ENCODE assay signal across 1 cellular context in genomic region chr1:44803312-44804095, GRCh38.
TF ChIP-seq lines count a peak whose summit lies in the region.

No MANE protein-coding gene starts in this region.

TF ChIP-seq in HepG2, 621 proteins besides CTCF, POLR2A, EP300 and RAD21:
- TF ChIP-seq, protein P1, sequence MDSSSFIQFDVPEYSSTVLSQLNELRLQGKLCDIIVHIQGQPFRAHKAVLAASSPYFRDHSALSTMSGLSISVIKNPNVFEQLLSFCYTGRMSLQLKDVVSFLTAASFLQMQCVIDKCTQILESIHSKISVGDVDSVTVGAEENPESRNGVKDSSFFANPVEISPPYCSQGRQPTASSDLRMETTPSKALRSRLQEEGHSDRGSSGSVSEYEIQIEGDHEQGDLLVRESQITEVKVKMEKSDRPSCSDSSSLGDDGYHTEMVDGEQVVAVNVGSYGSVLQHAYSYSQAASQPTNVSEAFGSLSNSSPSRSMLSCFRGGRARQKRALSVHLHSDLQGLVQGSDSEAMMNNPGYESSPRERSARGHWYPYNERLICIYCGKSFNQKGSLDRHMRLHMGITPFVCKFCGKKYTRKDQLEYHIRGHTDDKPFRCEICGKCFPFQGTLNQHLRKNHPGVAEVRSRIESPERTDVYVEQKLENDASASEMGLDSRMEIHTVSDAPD (CRISPR knock-in tag; IDR thresholded peaks at IDR 0.05): no peak
- TF ChIP-seq, protein P2, sequence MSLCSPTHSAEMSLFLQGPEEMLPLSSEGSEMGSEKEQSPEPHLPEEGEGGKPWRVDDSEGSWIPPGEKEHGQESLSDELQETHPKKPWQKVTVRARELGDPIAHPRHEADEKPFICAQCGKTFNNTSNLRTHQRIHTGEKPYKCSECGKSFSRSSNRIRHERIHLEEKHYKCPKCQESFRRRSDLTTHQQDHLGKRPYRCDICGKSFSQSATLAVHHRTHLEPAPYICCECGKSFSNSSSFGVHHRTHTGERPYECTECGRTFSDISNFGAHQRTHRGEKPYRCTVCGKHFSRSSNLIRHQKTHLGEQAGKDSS (CRISPR knock-in tag; IDR thresholded peaks at IDR 0.05; ENCODE audit: borderline replicate concordance, low read depth): no peak
- TF ChIP-seq ZNF747 (CRISPR knock-in tag; IDR thresholded peaks at IDR 0.05; ENCODE audit: borderline replicate concordance): no peak
- TF ChIP-seq ZNF546 (CRISPR knock-in tag; conservative IDR thresholded peaks at IDR 0.05): no peak
- TF ChIP-seq, protein P3, sequence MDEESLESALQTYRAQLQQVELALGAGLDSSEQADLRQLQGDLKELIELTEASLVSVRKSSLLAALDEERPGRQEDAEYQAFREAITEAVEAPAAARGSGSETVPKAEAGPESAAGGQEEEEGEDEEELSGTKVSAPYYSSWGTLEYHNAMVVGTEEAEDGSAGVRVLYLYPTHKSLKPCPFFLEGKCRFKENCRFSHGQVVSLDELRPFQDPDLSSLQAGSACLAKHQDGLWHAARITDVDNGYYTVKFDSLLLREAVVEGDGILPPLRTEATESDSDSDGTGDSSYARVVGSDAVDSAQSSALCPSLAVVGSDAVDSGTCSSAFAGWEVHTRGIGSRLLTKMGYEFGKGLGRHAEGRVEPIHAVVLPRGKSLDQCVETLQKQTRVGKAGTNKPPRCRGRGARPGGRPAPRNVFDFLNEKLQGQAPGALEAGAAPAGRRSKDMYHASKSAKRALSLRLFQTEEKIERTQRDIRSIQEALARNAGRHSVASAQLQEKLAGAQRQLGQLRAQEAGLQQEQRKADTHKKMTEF (CRISPR knock-in tag; IDR thresholded peaks at IDR 0.05): no peak
- no peak for TF ChIP-seq ZNF570 (CRISPR knock-in tag; IDR thresholded peaks at IDR 0.05; ENCODE audit: borderline replicate concordance)
- no peak for TF ChIP-seq ZBTB33 (CRISPR knock-in tag; IDR thresholded peaks at IDR 0.05)
- no peak for TF ChIP-seq ZNF10 (CRISPR knock-in tag; IDR thresholded peaks at IDR 0.05; ENCODE audit: borderline replicate concordance, low read depth)
- no peak for TF ChIP-seq KDM5B (CRISPR knock-in tag; IDR thresholded peaks at IDR 0.05; ENCODE audit: borderline replicate concordance)
